ENCODE assay signal across 17 cellular contexts in genomic region chr11:94727766-94728165, GRCh38.
"Had no signal": no experiment of that assay in that cellular context is flagged by ENCODE, and none has a peak within 500 bp of the region (broad histone marks: within the 10 kb centered on the region; RNA-seq: fewer than 3 reads in every experiment).

No MANE protein-coding gene starts in this region.

- H3K4me3 ChIP-seq: adrenal gland, lung, prostate gland, right lobe of liver, suprapubic skin had no signal

- H3K27me3 ChIP-seq: adrenal gland, right lobe of liver, suprapubic skin had no signal

- H3K27ac Mint-ChIP-seq: activated B cell treated with CpG ODN at 0.5 μM for 24 hours; activated CD8-positive, alpha-beta T cell treated with anti-CD3 and anti-CD28 coated beads, Interleukin-2, amount 10 ng/mL, durations not matched to agents 7 days and 5 days; activated naive CD4-positive, alpha-beta T cell treated with anti-CD3 and anti-CD28 coated beads, Interleukin-2, amount 50 U/mL, for 24 hours; stimulated activated naive CD8-positive, alpha-beta T cell treated with anti-CD3 and anti-CD28 coated beads, Interleukin-15, Interleukin-2, amounts not matched to agents 100 ng/mL and 50 ng/mL, for 24 hours; type B pancreatic cell had no signal

- H3K4me1 ChIP-seq: prostate gland, right lobe of liver had no signal

- DNase-seq: activated B cell treated with CpG ODN at 0.5 μM for 24 hours; activated CD4-positive, alpha-beta T cell treated with anti-CD3 and anti-CD28 coated beads for 48 hours; activated CD8-positive, alpha-beta memory T cell treated with anti-CD3 and anti-CD28 coated beads, Interleukin-2, amount 50 U/mL, for 4 hours; activated CD8-positive, alpha-beta T cell treated with anti-CD3 and anti-CD28 coated beads, Interleukin-2, amount 10 ng/mL, durations not matched to agents 7 days and 5 days; activated effector memory CD4-positive, alpha-beta T cell treated with anti-CD3 and anti-CD28 coated beads, Interleukin-2, amount 50 U/mL, for 16 hours; activated T-cell treated with anti-CD3 and anti-CD28 coated beads, Interleukin-2, amount 50 U/mL, for 48 hours; adrenal gland; dermis blood vessel endothelial cell; erythroblast; midbrain; right lobe of liver had no signal

- H3K4me3 Mint-ChIP-seq: activated B cell treated with CpG ODN at 0.5 μM for 24 hours; activated CD8-positive, alpha-beta T cell treated with anti-CD3 and anti-CD28 coated beads, Interleukin-2, amount 10 ng/mL, durations not matched to agents 7 days and 5 days; activated naive CD4-positive, alpha-beta T cell treated with anti-CD3 and anti-CD28 coated beads, Interleukin-2, amount 50 U/mL, for 24 hours; stimulated activated naive CD8-positive, alpha-beta T cell treated with anti-CD3 and anti-CD28 coated beads, Interleukin-15, Interleukin-2, amounts not matched to agents 100 ng/mL and 50 ng/mL, for 24 hours; type B pancreatic cell had no signal

- H3K27ac ChIP-seq: adrenal gland, prostate gland, right lobe of liver, suprapubic skin had no signal

- H3K9me3 ChIP-seq: adrenal gland, prostate gland, right lobe of liver, suprapubic skin had no signal

- H3K4me1 Mint-ChIP-seq: activated B cell treated with CpG ODN at 0.5 μM for 24 hours; activated naive CD4-positive, alpha-beta T cell treated with anti-CD3 and anti-CD28 coated beads, Interleukin-2, amount 50 U/mL, for 24 hours had no signal

- ATAC-seq: activated CD8-positive, alpha-beta T cell treated with anti-CD3 and anti-CD28 coated beads, Interleukin-2, amount 10 ng/mL, durations not matched to agents 7 days and 5 days; right lobe of liver had no signal

- H3K9me3 Mint-ChIP-seq: activated B cell treated with CpG ODN at 0.5 μM for 24 hours; activated naive CD4-positive, alpha-beta T cell treated with anti-CD3 and anti-CD28 coated beads, Interleukin-2, amount 50 U/mL, for 24 hours; stimulated activated naive CD8-positive, alpha-beta T cell treated with anti-CD3 and anti-CD28 coated beads, Interleukin-15, Interleukin-2, amounts not matched to agents 100 ng/mL and 50 ng/mL, for 24 hours had no signal

- H3K36me3 ChIP-seq: adrenal gland, prostate gland, right lobe of liver, suprapubic skin had no signal

- H3K27me3 Mint-ChIP-seq: type B pancreatic cell had no signal

- H3K36me3 Mint-ChIP-seq: activated naive CD4-positive, alpha-beta T cell treated with anti-CD3 and anti-CD28 coated beads, Interleukin-2, amount 50 U/mL, for 24 hours; type B pancreatic cell had no signal
